32 cellular contexts compared by ENCODE assay signal in the genomic region with DNA sequence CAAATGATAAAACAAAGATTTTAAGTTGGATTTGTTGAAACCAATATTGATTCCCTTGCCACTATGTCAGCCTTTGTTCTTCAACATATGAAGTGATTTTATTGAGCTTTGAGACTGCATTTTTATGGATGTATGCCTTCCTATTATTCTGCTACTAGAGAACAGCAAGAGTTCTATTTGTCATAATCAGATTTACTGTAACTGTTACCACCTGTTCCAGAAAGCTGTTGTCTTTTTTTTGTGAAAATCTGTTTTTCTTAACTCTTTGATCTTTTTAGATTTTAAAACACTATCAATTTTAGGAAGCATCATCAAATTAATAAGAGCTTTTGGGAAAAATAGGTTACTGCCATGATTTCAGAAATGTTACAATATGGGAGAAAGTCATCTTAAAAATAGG.
"Had no signal": no experiment of that assay in that cellular context is flagged by ENCODE, and none has a peak within 500 bp of the region (broad histone marks: within the 10 kb centered on the region; RNA-seq: fewer than 3 reads in every experiment).

No MANE protein-coding gene starts in this region.

- DNase-seq: activated effector memory CD4-positive, alpha-beta T cell treated with anti-CD3 and anti-CD28 coated beads, Interleukin-2, amount 50 U/mL, for 16 hours; activated effector memory CD4-positive, alpha-beta T cell treated with Interleukin-2 at 50 U/mL for 16 hours; activated gamma-delta T cell; activated gamma-delta T cell treated with Interleukin-2 at 50 U/mL for 16 hours; activated naive CD4-positive, alpha-beta T cell; activated naive CD4-positive, alpha-beta T cell treated with anti-CD3 and anti-CD28 coated beads for 36 hours; activated naive CD4-positive, alpha-beta T cell treated with anti-CD3 and anti-CD28 coated beads, Interleukin-2, amount 10 ng/mL, durations not matched to agents 7 days and 5 days; activated naive CD4-positive, alpha-beta T cell treated with anti-CD3 and anti-CD28 coated beads, Interleukin-2, amount 50 U/mL, for 16 hours; activated naive CD4-positive, alpha-beta T cell treated with Interleukin-2 at 50 U/mL for 16 hours; activated naive CD8-positive, alpha-beta T cell treated with anti-CD3 and anti-CD28 coated beads for 36 hours; activated naive CD8-positive, alpha-beta T cell treated with anti-CD3 and anti-CD28 coated beads, Interleukin-2, amount 10 ng/mL, durations not matched to agents 7 days and 5 days; activated naive CD8-positive, alpha-beta T cell treated with anti-CD3 and anti-CD28 coated beads, Interleukin-2, amount 50 U/mL, for 24 hours; activated T-cell treated with anti-CD3 and anti-CD28 coated beads, Interleukin-2, amount 50 U/mL, for 4 hours; activated T-cell treated with anti-CD3 and anti-CD28 coated beads, Interleukin-2, amount 50 U/mL, for 48 hours; activated T-cell treated with anti-CD3 and anti-CD28 coated beads, Interleukin-2, amount 50 U/mL, for 72 hours; adrenal gland; amniotic stem cell; amygdala; anterior cingulate cortex; aorta; body of pancreas; brain microvascular endothelial cell; caudate nucleus; central memory CD4-positive, alpha-beta T cell; cerebellar nuclear complex had no signal

- H3K27ac ChIP-seq: adrenal gland, ascending aorta, body of pancreas, brain microvascular endothelial cell, breast epithelium, cardiac muscle cell had no signal

- H3K4me3 ChIP-seq: adrenal gland, ascending aorta, body of pancreas, breast epithelium, cardiac muscle cell had no signal

- ATAC-seq: activated naive CD4-positive, alpha-beta T cell treated with anti-CD3 and anti-CD28 coated beads, Interleukin-2, amount 50 U/mL, for 72 hours; activated naive CD8-positive, alpha-beta T cell treated with anti-CD3 and anti-CD28 coated beads, Interleukin-2, amount 50 U/mL, for 24 hours; activated T-cell treated with anti-CD3 and anti-CD28 coated beads, Interleukin-2, amount 50 U/mL, for 4 hours; activated T-cell treated with anti-CD3 and anti-CD28 coated beads, Interleukin-2, amount 50 U/mL, for 72 hours; activated T-helper 17 cell treated with anti-CD3 and anti-CD28 coated beads, Interleukin-2, amount 50 U/mL, for 72 hours; body of pancreas had no signal

- H3K27me3 ChIP-seq: adrenal gland, ascending aorta, body of pancreas, brain microvascular endothelial cell, breast epithelium, cardiac muscle cell had no signal

- H3K9me3 ChIP-seq: ascending aorta, body of pancreas, breast epithelium had no signal

- FAIRE-seq: astrocyte, bronchial epithelial cell had no signal

- H3K4me1 ChIP-seq: adrenal gland, ascending aorta, body of pancreas, breast epithelium had no signal

- H3K36me3 ChIP-seq: adrenal gland, ascending aorta, brain microvascular endothelial cell, breast epithelium, cardiac muscle cell had no signal
